In genomic region chr20:34977365-34978091, GRCh38 we compare ENCODE assay signal across 28 cellular contexts. TPM values are rescaled to one million over a fixed set of nuclear protein-coding genes. Genes with fewer than 3 reads are reported as not detected.
DNase-seq lines count a peak whose midpoint lies in the region; ATAC-seq, FAIRE-seq and TF ChIP-seq lines count a peak whose summit lies in the region.
"Had no signal": no experiment of that assay in that cellular context is flagged by ENCODE, and none has a peak within 500 bp of the region (broad histone marks: within the 10 kb centered on the region; RNA-seq: fewer than 3 reads in every experiment).

No MANE protein-coding gene starts in this region.

- H3K9ac ChIP-seq in H9 (ENCODE audit: extremely low read depth, insufficient read length, low read length) = no peak overlapping the region

- no peaks in the 10 kb centered on the region for H3K36me3 ChIP-seq in SJSA1
- H3K36me3 ChIP-seq in psoas muscle (ENCODE audit: insufficient read depth in 1 of 2, low read depth in 1 of 2) = no peaks in the 10 kb centered on the region
- H3K36me3 ChIP-seq: gastroesophageal sphincter, tibial nerve, WERI-Rb-1 had no signal

- no peak overlapping the region for H2BK120ac ChIP-seq in H9 (ENCODE audit: low read depth, low read length, poor library complexity, severe bottlenecking)

- TF ChIP-seq CTCF in H9 (conservative IDR thresholded peaks at IDR 0.05) (no peak), psoas muscle (IDR thresholded peaks at IDR 0.05) (no peak)

- no CpG with 5 or more reads among the region's 17 CpGs for WGBS in H9 (ENCODE audit: extremely low coverage, insufficient read length, low lambda C conversion rate)
- WGBS in psoas muscle, 3 donors = 35 to 40% (median 40%) methylated on average over 15 to 17 of the region's 17 CpGs

- H3K14ac ChIP-seq in H9 (ENCODE audit: insufficient read depth, low read length) = no peak overlapping the region

- H3K4me1 Mint-ChIP-seq in H9 = peaks cover 49 to 52% of the 10 kb centered on the region in 2 experiments
- H3K4me1 Mint-ChIP-seq: activated CD4-positive, alpha-beta T cell treated with anti-CD3 and anti-CD28 coated beads, Interleukin-2, amount 10 ng/mL, durations not matched to agents 7 days and 5 days; activated naive CD4-positive, alpha-beta T cell treated with anti-CD3 and anti-CD28 coated beads, Interleukin-2, amount 10 ng/mL, durations not matched to agents 7 days and 5 days had no signal

- FAIRE-seq in RCC 7860 (lab: Jason Lieb, UNC) = no peak
- FAIRE-seq: bronchial epithelial cell, endometrium, GM12891, kidney had no signal

- no peak overlapping the region for H2BK12ac ChIP-seq in H9 (ENCODE audit: insufficient read length, low read depth, low read length)

- no peak overlapping the region for H2BK20ac ChIP-seq in H9 (ENCODE audit: low read depth, low read length, poor library complexity, severe bottlenecking)

- H3K27ac ChIP-seq in H9 (ENCODE audit: insufficient read length, low read depth, low read length) (no peak overlapping the region), SJSA1 (no peak overlapping the region), psoas muscle (peak overlapping the region; percentile 71)
- H3K27ac ChIP-seq: gastroesophageal sphincter, RWPE1, tibial nerve, WERI-Rb-1 had no signal

- H3K56ac ChIP-seq in H9 (ENCODE audit: insufficient read length, low read depth, low read length) = no peak overlapping the region

- H4K20me1 ChIP-seq in H9 (ENCODE audit: control insufficient read depth, insufficient read depth, insufficient read length) = no peaks in the 10 kb centered on the region

- no peak overlapping the region for H2AFZ ChIP-seq in H9 (ENCODE audit: low read length)

- no peak overlapping the region for H2BK15ac ChIP-seq in H9 (ENCODE audit: low read depth, low read length)

- H3K4me3 Mint-ChIP-seq in H9 = no peak overlapping the region
- H3K4me3 Mint-ChIP-seq: activated CD4-positive, alpha-beta T cell treated with anti-CD3 and anti-CD28 coated beads, Interleukin-2, amount 10 ng/mL, durations not matched to agents 7 days and 5 days; activated naive CD4-positive, alpha-beta T cell treated with anti-CD3 and anti-CD28 coated beads, Interleukin-2, amount 10 ng/mL, durations not matched to agents 7 days and 5 days; activated T-cell treated with anti-CD3 and anti-CD28 coated beads, Interleukin-2, amount 50 U/mL, for 72 hours; dendritic cell treated with granulocyte-macrophage colony-stimulating factor and Interleukin-4, amounts not matched to agents 40 ng/mL and 50 ng/mL, for 4 days; stimulated activated naive CD8-positive, alpha-beta T cell treated with anti-CD3 and anti-CD28 coated beads, Interleukin-15, Interleukin-2, amounts not matched to agents 100 ng/mL and 50 ng/mL, for 24 hours had no signal

- no peak overlapping the region for H3K4ac ChIP-seq in H9 (ENCODE audit: low read depth, low read length)

- no peaks in the 10 kb centered on the region for H3K79me2 ChIP-seq in H9 (ENCODE audit: insufficient read depth, low read length)

- H3K27ac Mint-ChIP-seq in H9 = no peak overlapping the region
- H3K27ac Mint-ChIP-seq: activated CD4-positive, alpha-beta T cell treated with anti-CD3 and anti-CD28 coated beads, Interleukin-2, amount 10 ng/mL, durations not matched to agents 7 days and 5 days; activated naive CD4-positive, alpha-beta T cell treated with anti-CD3 and anti-CD28 coated beads, Interleukin-2, amount 10 ng/mL, durations not matched to agents 7 days and 5 days; activated T-cell treated with anti-CD3 and anti-CD28 coated beads, Interleukin-2, amount 50 U/mL, for 72 hours; dendritic cell treated with granulocyte-macrophage colony-stimulating factor and Interleukin-4, amounts not matched to agents 40 ng/mL and 50 ng/mL, for 4 days; stimulated activated naive CD8-positive, alpha-beta T cell treated with anti-CD3 and anti-CD28 coated beads, Interleukin-15, Interleukin-2, amounts not matched to agents 100 ng/mL and 50 ng/mL, for 24 hours had no signal

- H3K27me3 ChIP-seq in H9 (ENCODE audit: insufficient read depth, low read length) = no peaks in the 10 kb centered on the region
- H3K27me3 ChIP-seq in SJSA1 (replicated peaks) = no peaks in the 10 kb centered on the region
- H3K27me3 ChIP-seq in psoas muscle (ENCODE audit: insufficient read depth in 3 of 3, low read length in 2 of 3) = no peaks in the 10 kb centered on the region

- no peak overlapping the region for H3T11ph ChIP-seq in H9 (ENCODE audit: low read length)

- no peak overlapping the region for H4K5ac ChIP-seq in H9 (ENCODE audit: insufficient read length, low read depth, low read length)

- no peaks in the 10 kb centered on the region for H3K23me2 ChIP-seq in H9 (ENCODE audit: insufficient read length, low read depth, low read length, poor library complexity, severe bottlenecking)

- ATAC-seq in left cardiac atrium = peak; percentile 48 to 55
- ATAC-seq in psoas muscle = peak in 2 of 4 donors; percentile 1 to 4
- no peak for ATAC-seq in HG03521 (IDR thresholded peaks at IDR 0.05; ENCODE audit: unreplicated experiment)
- ATAC-seq: activated T-cell treated with anti-CD3 and anti-CD28 coated beads, Interleukin-2, amount 50 U/mL, for 72 hours; gastroesophageal sphincter had no signal

- intact Hi-C loops in left cardiac atrium (cut with DNase I) = no loop called here
- intact Hi-C loops in psoas muscle (cut with DNase I) = no loop called here

- no peaks in the 10 kb centered on the region for H3K79me1 ChIP-seq in H9 (ENCODE audit: insufficient read depth, low read depth, low read length, poor library complexity, severe bottlenecking)

- H4K8ac ChIP-seq in H9 (replicated peaks; ENCODE audit: insufficient read length, low read depth, low read length) = no peak overlapping the region

- no peak overlapping the region for H2AK5ac ChIP-seq in H9 (ENCODE audit: insufficient read length, low read length)

- no peaks in the 10 kb centered on the region for H3K9me3 ChIP-seq in H9 (ENCODE audit: control insufficient read depth, low read depth, low read length)
- H3K9me3 ChIP-seq in SJSA1 (replicated peaks) = no peaks in the 10 kb centered on the region
- no peaks in the 10 kb centered on the region for H3K9me3 ChIP-seq in psoas muscle
- H3K9me3 ChIP-seq: Caco-2, gastroesophageal sphincter, tibial nerve had no signal

- H3K36me3 Mint-ChIP-seq in H9 (ENCODE audit: insufficient read depth in 1 of 3, low read depth in 3 of 3) = no peaks in the 10 kb centered on the region
- H3K36me3 Mint-ChIP-seq: activated naive CD4-positive, alpha-beta T cell treated with anti-CD3 and anti-CD28 coated beads, Interleukin-2, amount 10 ng/mL, durations not matched to agents 7 days and 5 days had no signal

- H3K27me3 Mint-ChIP-seq in H9 (ENCODE audit: low read depth) = peaks cover 92% of the 10 kb centered on the region
- H3K27me3 Mint-ChIP-seq: activated CD4-positive, alpha-beta T cell treated with anti-CD3 and anti-CD28 coated beads, Interleukin-2, amount 10 ng/mL, durations not matched to agents 7 days and 5 days had no signal

- no peak overlapping the region for H3K23ac ChIP-seq in H9 (ENCODE audit: insufficient read length, low read depth, low read length)

- H3K4me2 ChIP-seq in H9 (ENCODE audit: insufficient read depth, insufficient read length, low read length) = no peak overlapping the region

- peak overlapping the region; percentile 1 for H3K18ac ChIP-seq in H9 (ENCODE audit: insufficient read length, low read depth, low read length)

- no peak overlapping the region for H2BK5ac ChIP-seq in H9 (ENCODE audit: insufficient read length, low read length)

- H3K4me3 ChIP-seq in SJSA1 (no peak overlapping the region), psoas muscle (peak overlapping the region; percentile 11)
- H3K4me3 ChIP-seq: gastroesophageal sphincter, lung, tibial nerve had no signal

- H4K91ac ChIP-seq in H9 (ENCODE audit: insufficient read length, low read depth, low read length) = no peak overlapping the region

- peaks cover 0 to 2% of the 10 kb centered on the region in 2 experiments; a peak in 2 of 5 replicates for H3K9me3 Mint-ChIP-seq in H9
- H3K9me3 Mint-ChIP-seq: activated CD4-positive, alpha-beta T cell treated with anti-CD3 and anti-CD28 coated beads, Interleukin-2, amount 10 ng/mL, durations not matched to agents 7 days and 5 days; activated naive CD4-positive, alpha-beta T cell treated with anti-CD3 and anti-CD28 coated beads, Interleukin-2, amount 10 ng/mL, durations not matched to agents 7 days and 5 days; activated T-cell treated with anti-CD3 and anti-CD28 coated beads, Interleukin-2, amount 50 U/mL, for 72 hours; dendritic cell treated with granulocyte-macrophage colony-stimulating factor and Interleukin-4, amounts not matched to agents 40 ng/mL and 50 ng/mL, for 4 days; stimulated activated naive CD8-positive, alpha-beta T cell treated with anti-CD3 and anti-CD28 coated beads, Interleukin-15, Interleukin-2, amounts not matched to agents 100 ng/mL and 50 ng/mL, for 24 hours had no signal

- H3K4me1 ChIP-seq in H9 (ENCODE audit: insufficient read depth, low read length) (peaks cover 5% of the 10 kb centered on the region; the same call in 1 of the 2 replicates), SJSA1 (replicated peaks) (peaks cover 5% of the 10 kb centered on the region), psoas muscle (peaks cover 16% of the 10 kb centered on the region)
- H3K4me1 ChIP-seq: gastroesophageal sphincter, tibial nerve had no signal

- DNase-seq in H9 (no peak), SJSA1 (ENCODE audit: low read depth in 1 of 2, low spot score in 2 of 2) (peak; percentile 20 to 46), left cardiac atrium (peak; percentile 58), psoas muscle (no peak), SHP77 treated with DMSO at 0.1 percent for 48 hours (lab: John Stamatoyannopoulos, UW) (no peak), RCC 7860 (ENCODE audit: low spot score) (no peak), NCI-H524 treated with DMSO at 0.1 percent for 48 hours (lab: John Stamatoyannopoulos, UW) (no peak)
- DNase-seq: ACHN; activated CD4-positive, alpha-beta T cell treated with anti-CD3 and anti-CD28 coated beads, Interleukin-2, amount 10 ng/mL, durations not matched to agents 7 days and 5 days; activated naive CD4-positive, alpha-beta T cell treated with anti-CD3 and anti-CD28 coated beads, Interleukin-2, amount 10 ng/mL, durations not matched to agents 7 days and 5 days; activated T-cell treated with anti-CD3 and anti-CD28 coated beads, Interleukin-2, amount 50 U/mL, for 72 hours; amniotic stem cell; kidney; NCI-H510A treated with DMSO at 0.1 percent for 48 hours; retina; stimulated activated CD4-positive, alpha-beta T cell treated with anti-CD3 and anti-CD28 coated beads, Interleukin-4, amount 100 ng/mL, for 4 hours; WERI-Rb-1 had no signal

RNA-seq across cellular contexts. Expression of gene MYH7B, which starts 21.9 kb away (rescaled TPM):
- 0.22 and 0.42 TPM in 2 replicates for total RNA-seq in H9 (2021)
- total RNA-seq in SJSA1 (2014; rRNA removed; shearing (Covaris generic)) = not detected in 2 replicates
- 10 to 100 TPM; 82.3 to 89.0 TPM for total RNA-seq in left cardiac atrium
- total RNA-seq in psoas muscle = 100 to 1,000 TPM in 1 of 4 donors, 10 to 100 TPM in 3; 10.6 to 101 (median 22.1) TPM
- polyA plus RNA-seq in psoas muscle = 10 to 100 TPM in 1 of 3 donors, 1 to 10 TPM in 2; 5.7 to 15.0 (median 6.4) TPM

RNA-seq across cellular contexts. Expression of gene GSS, which starts 21.9 kb away (rescaled TPM):
- total RNA-seq in H9 (2021) = 48.5 and 53.0 TPM in 2 replicates
- 91.2 and 95.5 TPM in 2 replicates for total RNA-seq in SJSA1 (2014; rRNA removed; shearing (Covaris generic))
- total RNA-seq in left cardiac atrium = 10 to 100 TPM; 20.1 to 27.2 TPM
- 10 to 100 TPM; 21.5 to 36.6 (median 26.6) TPM for total RNA-seq in psoas muscle
- 10 to 100 TPM; 14.5 to 26.9 (median 24.5) TPM for polyA plus RNA-seq in psoas muscle

Comparison
In these comparisons a context has a peak if more than half of its experiments do, and no peak if none do; other contexts are left out.
1. DNase-seq: peak in SJSA1 (2 of 2) and left cardiac atrium (single experiment); none in H9 (single experiment), psoas muscle (0 of 2), SHP77 treated with DMSO at 0.1 percent for 48 hours (single experiment), RCC 7860 (single experiment) and NCI-H524 treated with DMSO at 0.1 percent for 48 hours (single experiment).